Comparison of ENCODE assay signal across 1 cellular context in the genomic region with DNA sequence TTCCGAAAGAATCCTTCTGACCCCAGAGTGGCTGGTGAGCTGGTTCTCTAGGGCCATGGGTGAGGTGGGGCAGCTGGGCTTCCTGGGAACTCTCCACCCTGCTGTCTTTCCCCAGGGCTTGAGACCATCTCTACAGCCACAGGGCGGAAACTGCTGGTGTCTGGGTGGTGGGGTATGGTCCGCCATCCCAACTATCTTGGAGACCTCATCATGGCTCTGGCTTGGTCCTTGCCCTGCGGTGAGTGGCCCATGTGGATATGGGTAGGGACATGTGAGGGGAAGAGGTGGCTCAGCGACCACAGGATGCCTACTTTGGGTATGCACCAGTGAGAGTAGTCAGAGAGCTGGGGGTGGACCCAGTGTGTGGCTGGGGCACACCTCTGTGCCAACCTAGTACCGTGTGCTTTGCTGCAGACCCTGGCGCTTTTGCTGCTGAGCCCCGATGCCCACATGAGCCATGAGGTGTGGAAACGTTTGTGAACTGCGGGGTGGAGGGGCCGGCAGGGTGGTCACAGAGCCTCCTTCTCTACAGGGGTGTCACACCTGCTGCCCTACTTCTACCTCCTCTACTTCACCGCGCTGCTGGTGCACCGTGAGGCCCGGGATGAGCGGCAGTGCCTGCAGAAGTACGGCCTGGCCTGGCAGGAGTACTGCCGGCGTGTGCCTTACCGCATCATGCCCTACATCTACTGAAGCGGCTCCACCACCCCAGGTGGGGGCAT.
TF ChIP-seq lines count a peak whose summit lies in the region.

No MANE protein-coding gene starts in this region.

TF ChIP-seq in H1, 55 proteins besides CTCF, POLR2A, EP300 and RAD21:
- TF ChIP-seq HDAC2 (IDR thresholded peaks at IDR 0.05; ENCODE audit: borderline replicate concordance in 1 of 2, low read depth in 2 of 2, low read length in 2 of 2): no peak
- no peak for TF ChIP-seq GTF2F1 (IDR thresholded peaks at IDR 0.05; ENCODE audit: borderline replicate concordance, low read depth, low read length)
- TF ChIP-seq TBP (IDR thresholded peaks at IDR 0.05; ENCODE audit: low read depth, low read length): no peak
- no peak for TF ChIP-seq GABPA (IDR thresholded peaks at IDR 0.05; ENCODE audit: borderline replicate concordance, insufficient read depth, low read length)
- TF ChIP-seq POLR2AphosphoS5 (IDR thresholded peaks at IDR 0.05; ENCODE audit: low read depth, low read length): peak; percentile 24
